In genomic region chr7:149126662-149127321, GRCh38 we compare ENCODE assay signal across 8 cellular contexts. TPM values are rescaled to one million over a fixed set of nuclear protein-coding genes. Genes with fewer than 3 reads are reported as not detected.
DNase-seq lines count a peak whose midpoint lies in the region; ATAC-seq and TF ChIP-seq lines count a peak whose summit lies in the region.

No MANE protein-coding gene starts in this region.

- H3K27me3 ChIP-seq in muscle layer of duodenum (ENCODE audit: low read depth, low read length): no peaks in the 10 kb centered on the region

- H3K36me3 Mint-ChIP-seq in activated CD8-positive, alpha-beta memory T cell treated with anti-CD3 and anti-CD28 coated beads, Interleukin-2, amount 10 ng/mL, durations not matched to agents 7 days and 5 days: peaks cover 36% of the 10 kb centered on the region

- peaks cover 22% of the 10 kb centered on the region for H3K4me1 Mint-ChIP-seq in activated CD8-positive, alpha-beta memory T cell treated with anti-CD3 and anti-CD28 coated beads, Interleukin-2, amount 10 ng/mL, durations not matched to agents 7 days and 5 days

- CTCF ChIA-PET in activated CD8-positive, alpha-beta memory T cell treated with anti-CD3 and anti-CD28 coated beads, Interleukin-2, amount 10 ng/mL, durations not matched to agents 7 days and 5 days (lab: Charles Lee): interaction anchor here (0.6 to 5.0 kb wide), 15 partner anchors 16 to 185 kb away, joined by 3 to 61 read pairs (median 5); partner anchors contain the start of genes ZNF282 and ZNF398

- DNase-seq in NCI-H748 (lab: John Stamatoyannopoulos, UW; ENCODE audit: unreplicated experiment) (peak; percentile 54), NCI-H748 treated with DMSO at 0.1 percent for 48 hours (lab: John Stamatoyannopoulos, UW) (no peak), NCI-H345 (lab: John Stamatoyannopoulos, UW) (peak; percentile 64), epithelial cell of proximal tubule (ENCODE audit: low read depth) (no peak)
- peak; percentile 79 for DNase-seq in activated CD8-positive, alpha-beta memory T cell treated with anti-CD3 and anti-CD28 coated beads, Interleukin-2, amount 10 ng/mL, durations not matched to agents 7 days and 5 days
- DNase-seq in stimulated activated CD8-positive, alpha-beta memory T cell treated with anti-CD3 and anti-CD28 coated beads, Interleukin-7, amount 100 ng/mL, for 48 hours (ENCODE audit: extremely low read depth in 1 of 2, low read depth in 1 of 2): peak; percentile 55 to 61

- H3K36me3 ChIP-seq in muscle layer of duodenum (ENCODE audit: control insufficient read depth in 1 of 2, insufficient read depth in 2 of 2, low read length in 2 of 2): peaks cover 7 to 9% of the 10 kb centered on the region in 2 donors

- H3K27ac ChIP-seq in muscle layer of duodenum (ENCODE audit: low read length): peak overlapping the region; percentile 91

- peaks cover 5% of the 10 kb centered on the region for H3K9me3 Mint-ChIP-seq in activated CD8-positive, alpha-beta memory T cell treated with anti-CD3 and anti-CD28 coated beads, Interleukin-2, amount 10 ng/mL, durations not matched to agents 7 days and 5 days (ENCODE audit: low read depth)

- peak; percentile 49 for ATAC-seq in HG02970 (IDR thresholded peaks at IDR 0.05; ENCODE audit: low FRiP score, unreplicated experiment)
- peak; percentile 57 for ATAC-seq in activated CD8-positive, alpha-beta memory T cell treated with anti-CD3 and anti-CD28 coated beads, Interleukin-2, amount 10 ng/mL, durations not matched to agents 7 days and 5 days

- peak overlapping the region; percentile 99 for H3K27ac Mint-ChIP-seq in activated CD8-positive, alpha-beta memory T cell treated with anti-CD3 and anti-CD28 coated beads, Interleukin-2, amount 10 ng/mL, durations not matched to agents 7 days and 5 days

- peaks cover 0 to 14% of the 10 kb centered on the region in 2 donors for H3K4me1 ChIP-seq in muscle layer of duodenum (ENCODE audit: control insufficient read depth in 1 of 2, insufficient read depth in 2 of 2, low read length in 2 of 2)

- H3K9me3 ChIP-seq in muscle layer of duodenum (ENCODE audit: control insufficient read depth in 1 of 2, low read length in 2 of 2): no peaks in the 10 kb centered on the region

- TF ChIP-seq CTCF in epithelial cell of proximal tubule (conservative IDR thresholded peaks at IDR 0.05; ENCODE audit: low read depth, low read length): no peak

- H3K4me3 Mint-ChIP-seq in activated CD8-positive, alpha-beta memory T cell treated with anti-CD3 and anti-CD28 coated beads, Interleukin-2, amount 10 ng/mL, durations not matched to agents 7 days and 5 days: peak overlapping the region; percentile 88

- H3K27me3 Mint-ChIP-seq in activated CD8-positive, alpha-beta memory T cell treated with anti-CD3 and anti-CD28 coated beads, Interleukin-2, amount 10 ng/mL, durations not matched to agents 7 days and 5 days: no peaks in the 10 kb centered on the region

- peak overlapping the region; percentile 100 for H3K4me3 ChIP-seq in epithelial cell of proximal tubule (ENCODE audit: low read depth, low read length)
- peak overlapping the region; percentile 90 to 95 for H3K4me3 ChIP-seq in muscle layer of duodenum (ENCODE audit: low read depth in 1 of 2, low read length in 2 of 2)

RNA-seq across cellular contexts. Expression of gene ZNF425, which starts 0.7 kb away (rescaled TPM):
- under 1 TPM; 0.53 to 0.91 TPM for total RNA-seq in activated CD8-positive, alpha-beta memory T cell treated with anti-CD3 and anti-CD28 coated beads, Interleukin-2, amount 10 ng/mL, durations not matched to agents 7 days and 5 days
- total RNA-seq in epithelial cell of proximal tubule: 0.69 and 0.87 TPM in 2 replicates

RNA-seq across cellular contexts. Expression of gene ZNF398, which starts 20.5 kb away (rescaled TPM):
- 10 to 100 TPM; 12.1 to 13.2 TPM for total RNA-seq in activated CD8-positive, alpha-beta memory T cell treated with anti-CD3 and anti-CD28 coated beads, Interleukin-2, amount 10 ng/mL, durations not matched to agents 7 days and 5 days
- 10.3 and 11.1 TPM in 2 replicates for total RNA-seq in epithelial cell of proximal tubule

RNA-seq across cellular contexts. Expression of gene ZNF786, which starts 36.3 kb away (rescaled TPM):
- total RNA-seq in activated CD8-positive, alpha-beta memory T cell treated with anti-CD3 and anti-CD28 coated beads, Interleukin-2, amount 10 ng/mL, durations not matched to agents 7 days and 5 days: 1 to 10 TPM; 7.1 to 7.4 TPM
- 3.6 and 5.1 TPM in 2 replicates for total RNA-seq in epithelial cell of proximal tubule

Comparison
In these comparisons a context has a peak if more than half of its experiments do, and no peak if none do; other contexts are left out.
1. DNase-seq: peak in NCI-H748 (single experiment), NCI-H345 (single experiment), activated CD8-positive, alpha-beta memory T cell treated with anti-CD3 and anti-CD28 coated beads, Interleukin-2, amount 10 ng/mL, durations not matched to agents 7 days and 5 days (single experiment) and stimulated activated CD8-positive, alpha-beta memory T cell treated with anti-CD3 and anti-CD28 coated beads, Interleukin-7, amount 100 ng/mL, for 48 hours (2 of 2); none in NCI-H748 treated with DMSO at 0.1 percent for 48 hours (single experiment) and epithelial cell of proximal tubule (single experiment).